9 cellular contexts compared by ENCODE assay signal in genomic region chr16:55737318-55737717, GRCh38.
"Had no signal": no experiment of that assay in that cellular context is flagged by ENCODE, and none has a peak within 500 bp of the region (broad histone marks: within the 10 kb centered on the region; RNA-seq: fewer than 3 reads in every experiment).

No MANE protein-coding gene starts in this region.

- H3K4me1 ChIP-seq: HAP-1 had no signal

- H3K27ac Mint-ChIP-seq: HFFc6 had no signal

- ATAC-seq: HCT116 had no signal

- H3K4me3 ChIP-seq: GM23248, HAP-1 had no signal

- H3K36me3 ChIP-seq: HAP-1 had no signal

- FAIRE-seq: HTR-8/SVneo had no signal

- H3K9ac ChIP-seq: GM23248 had no signal

- DNase-seq: GM23248, GOT3, H7, HFFc6, KG1 had no signal

- H3K9me3 Mint-ChIP-seq: HFFc6 had no signal

- H3K4me3 Mint-ChIP-seq: HFFc6, IgD-negative memory B cell had no signal

- H3K27ac ChIP-seq: GM23248 had no signal

- H2AFZ ChIP-seq: GM23248 had no signal

- H3K9me3 ChIP-seq: HAP-1 had no signal
